ENCODE assay signal across 20 cellular contexts in genomic region chr7:36777855-36778254, GRCh38. TPM values are rescaled to one million over a fixed set of nuclear protein-coding genes. Genes with fewer than 3 reads are reported as not detected.
DNase-seq lines count a peak whose midpoint lies in the region; ATAC-seq and TF ChIP-seq lines count a peak whose summit lies in the region.
"Had no signal": no experiment of that assay in that cellular context is flagged by ENCODE, and none has a peak within 500 bp of the region (broad histone marks: within the 10 kb centered on the region; RNA-seq: fewer than 3 reads in every experiment).

No MANE protein-coding gene starts in this region.

- ATAC-seq in natural killer cell = no peak
- ATAC-seq: heart left ventricle had no signal

- no peaks in the 10 kb centered on the region for H3K27me3 ChIP-seq in CD4-positive, alpha-beta memory T cell (ENCODE audit: insufficient read depth, low read length)
- H3K27me3 ChIP-seq: adrenal gland, BE2C, brain microvascular endothelial cell, sigmoid colon had no signal

- peak overlapping the region; percentile 31 for H3K4me3 Mint-ChIP-seq in activated CD4-positive, alpha-beta T cell treated with anti-CD3 and anti-CD28 coated beads, Interleukin-2, amount 10 ng/mL, durations not matched to agents 7 days and 5 days
- H3K4me3 Mint-ChIP-seq in CD4-positive, alpha-beta memory T cell = peak overlapping the region in 6 of 8 donors; percentile 7 to 63 (median 24)
- peak overlapping the region; percentile 40 for H3K4me3 Mint-ChIP-seq in T-helper 2 cell treated with Interferon-gamma antibody and Interleukin-4, amounts not matched to agents 5 μg/mL and 100 μg/mL, for 36 hours
- H3K4me3 Mint-ChIP-seq in natural killer cell = peak overlapping the region; percentile 91
- H3K4me3 Mint-ChIP-seq: H9 had no signal

- H3K27ac Mint-ChIP-seq in activated CD4-positive, alpha-beta T cell treated with anti-CD3 and anti-CD28 coated beads, Interleukin-2, amount 10 ng/mL, durations not matched to agents 7 days and 5 days = peak overlapping the region; percentile 50
- peak overlapping the region in 5 of 7 donors; percentile 24 to 92 (median 83) for H3K27ac Mint-ChIP-seq in CD4-positive, alpha-beta memory T cell
- H3K27ac Mint-ChIP-seq in T-helper 2 cell treated with Interferon-gamma antibody and Interleukin-4, amounts not matched to agents 5 μg/mL and 100 μg/mL, for 36 hours = peak overlapping the region; percentile 70
- peak overlapping the region; percentile 94 to 96 for H3K27ac Mint-ChIP-seq in natural killer cell
- H3K27ac Mint-ChIP-seq: activated B cell treated with CpG ODN at 0.5 μM for 24 hours, H9 had no signal

- no peak for DNase-seq in activated CD4-positive, alpha-beta T cell treated with anti-CD3 and anti-CD28 coated beads, Interleukin-2, amount 10 ng/mL, durations not matched to agents 7 days and 5 days
- no peak for DNase-seq in activated CD4-positive, alpha-beta T cell treated with anti-CD3 and anti-CD28 coated beads for 48 hours
- DNase-seq in CD4-positive, alpha-beta memory T cell = no peak
- DNase-seq in T-helper 2 cell treated with Interferon-gamma antibody and Interleukin-4, amounts not matched to agents 5 μg/mL and 100 μg/mL, for 36 hours (ENCODE audit: low spot score) = no peak
- no peak for DNase-seq in natural killer cell
- no peak for DNase-seq in RPMI8226
- no peak for DNase-seq in HUDEP-2 (lab: John Stamatoyannopoulos, UW; ENCODE audit: unreplicated experiment in 76 of 76)
- DNase-seq in NCI-H345 treated with DMSO at 0.1 percent for 48 hours (lab: John Stamatoyannopoulos, UW; ENCODE audit: unreplicated experiment) = no peak
- DNase-seq: activated B cell treated with CpG ODN at 0.5 μM for 24 hours, adrenal gland, BE2C, brain microvascular endothelial cell, foreskin fibroblast, H9, heart left ventricle, NCI-H187 treated with DMSO at 0.1 percent for 48 hours, NCI-H526 treated with DMSO at 0.1 percent for 48 hours, sigmoid colon, T1000 had no signal

- H3K36me3 Mint-ChIP-seq in activated CD4-positive, alpha-beta T cell treated with anti-CD3 and anti-CD28 coated beads, Interleukin-2, amount 10 ng/mL, durations not matched to agents 7 days and 5 days (ENCODE audit: low read depth) = peaks cover 52% of the 10 kb centered on the region
- H3K36me3 Mint-ChIP-seq in CD4-positive, alpha-beta memory T cell = no peaks in the 10 kb centered on the region
- peaks cover 40% of the 10 kb centered on the region for H3K36me3 Mint-ChIP-seq in T-helper 2 cell treated with Interferon-gamma antibody and Interleukin-4, amounts not matched to agents 5 μg/mL and 100 μg/mL, for 36 hours (ENCODE audit: low read depth)
- peaks cover 5% of the 10 kb centered on the region for H3K36me3 Mint-ChIP-seq in natural killer cell

- peaks cover 86% of the 10 kb centered on the region for H3K4me1 Mint-ChIP-seq in activated CD4-positive, alpha-beta T cell treated with anti-CD3 and anti-CD28 coated beads, Interleukin-2, amount 10 ng/mL, durations not matched to agents 7 days and 5 days
- H3K4me1 Mint-ChIP-seq in CD4-positive, alpha-beta memory T cell = peaks cover 65 to 89% (median 75%) of the 10 kb centered on the region in 4 donors
- peaks cover 64% of the 10 kb centered on the region for H3K4me1 Mint-ChIP-seq in T-helper 2 cell treated with Interferon-gamma antibody and Interleukin-4, amounts not matched to agents 5 μg/mL and 100 μg/mL, for 36 hours (ENCODE audit: low read depth)
- peaks cover 84 to 90% of the 10 kb centered on the region in 2 donors for H3K4me1 Mint-ChIP-seq in natural killer cell

- CTCF ChIA-PET in activated CD4-positive, alpha-beta T cell treated with anti-CD3 and anti-CD28 coated beads, Interleukin-2, amount 10 ng/mL, durations not matched to agents 7 days and 5 days (lab: Charles Lee) = interaction anchor here (1.3 to 5.2 kb wide), 3 partner anchors 12 to 19 kb away, joined by 5 to 31 read pairs (median 5); no protein-coding TSS in a partner anchor
- CTCF ChIA-PET in CD4-positive, alpha-beta memory T cell (lab: Charles Lee; ENCODE audit: partially characterized antibody) = interaction anchor here (1.5 to 2.4 kb wide), 4 partner anchors 8 to 107 kb away, joined by 3 to 11 read pairs (median 6); no protein-coding TSS in a partner anchor

- H3K4me3 ChIP-seq in CD4-positive, alpha-beta memory T cell (ENCODE audit: low read length in 2 of 2) = no peak overlapping the region
- H3K4me3 ChIP-seq: adrenal gland, heart left ventricle, lung, sigmoid colon had no signal

- peaks cover 29% of the 10 kb centered on the region for H3K9me3 Mint-ChIP-seq in activated CD4-positive, alpha-beta T cell treated with anti-CD3 and anti-CD28 coated beads, Interleukin-2, amount 10 ng/mL, durations not matched to agents 7 days and 5 days
- H3K9me3 Mint-ChIP-seq in CD4-positive, alpha-beta memory T cell = peaks cover 0 to 4% (median 2%) of the 10 kb centered on the region in 8 donors
- peaks cover 20% of the 10 kb centered on the region for H3K9me3 Mint-ChIP-seq in T-helper 2 cell treated with Interferon-gamma antibody and Interleukin-4, amounts not matched to agents 5 μg/mL and 100 μg/mL, for 36 hours
- peaks cover 0 to 3% of the 10 kb centered on the region in 2 donors for H3K9me3 Mint-ChIP-seq in natural killer cell
- H3K9me3 Mint-ChIP-seq: H9 had no signal

- no peaks in the 10 kb centered on the region for H3K27me3 Mint-ChIP-seq in activated CD4-positive, alpha-beta T cell treated with anti-CD3 and anti-CD28 coated beads, Interleukin-2, amount 10 ng/mL, durations not matched to agents 7 days and 5 days
- no peaks in the 10 kb centered on the region for H3K27me3 Mint-ChIP-seq in CD4-positive, alpha-beta memory T cell
- no peaks in the 10 kb centered on the region for H3K27me3 Mint-ChIP-seq in T-helper 2 cell treated with Interferon-gamma antibody and Interleukin-4, amounts not matched to agents 5 μg/mL and 100 μg/mL, for 36 hours (ENCODE audit: low read depth)
- H3K27me3 Mint-ChIP-seq in natural killer cell (ENCODE audit: low read depth in 2 of 2) = no peaks in the 10 kb centered on the region

- intact Hi-C loops in CD4-positive, alpha-beta memory T cell (cut with micrococcal nuclease) = loop anchor here (1.0 to 5.0 kb wide), 4 partner anchors 13 to 99 kb away; partner anchors contain the start of gene AOAH
- intact Hi-C loops in natural killer cell (cut with micrococcal nuclease) = loop anchor here (1.0 to 5.0 kb wide), 3 partner anchors 7 to 1454 kb away; partner anchors contain the start of gene AOAH

- H3K9me3 ChIP-seq in CD4-positive, alpha-beta memory T cell (ENCODE audit: control insufficient read depth in 1 of 2, low read length in 2 of 2) = no peaks in the 10 kb centered on the region
- H3K9me3 ChIP-seq: adrenal gland, BE2C had no signal

- POLR2A ChIA-PET in activated CD4-positive, alpha-beta T cell treated with anti-CD3 and anti-CD28 coated beads, Interleukin-2, amount 10 ng/mL, durations not matched to agents 7 days and 5 days (lab: Charles Lee) = no interaction called here
- POLR2A ChIA-PET in CD4-positive, alpha-beta memory T cell (lab: Charles Lee; ENCODE audit: partially characterized antibody) = interaction anchor here (1.0 to 4.9 kb wide), 5 partner anchors 10 to 54 kb away, joined by 3 to 58 read pairs (median 5); partner anchors contain the start of gene AOAH

- peaks cover 85% of the 10 kb centered on the region for H3K4me1 ChIP-seq in CD4-positive, alpha-beta memory T cell (ENCODE audit: insufficient read depth, low read length)
- H3K4me1 ChIP-seq: adrenal gland, BE2C, sigmoid colon had no signal

- H3K36me3 ChIP-seq in CD4-positive, alpha-beta memory T cell (ENCODE audit: insufficient read depth, low read length) = no peaks in the 10 kb centered on the region
- H3K36me3 ChIP-seq: adrenal gland, BE2C, brain microvascular endothelial cell, heart left ventricle, sigmoid colon had no signal

- TF ChIP-seq CTCF in natural killer cell (IDR thresholded peaks at IDR 0.05) = no peak

- no peak overlapping the region for H3K27ac ChIP-seq in CD4-positive, alpha-beta memory T cell (ENCODE audit: low read depth, low read length)
- H3K27ac ChIP-seq: adrenal gland, brain microvascular endothelial cell, sigmoid colon had no signal

RNA-seq across cellular contexts. Expression of gene AOAH, which starts 53.6 kb away (rescaled TPM):
- total RNA-seq in activated CD4-positive, alpha-beta T cell treated with anti-CD3 and anti-CD28 coated beads, Interleukin-2, amount 10 ng/mL, durations not matched to agents 7 days and 5 days = 10 to 100 TPM; 13.3 to 14.4 TPM
- 1 to 10 TPM; 4.5 to 5.4 TPM for total RNA-seq in CD4-positive, alpha-beta memory T cell
- 1 to 10 TPM; 1.5 to 4.0 TPM for polyA plus RNA-seq in CD4-positive, alpha-beta memory T cell
- total RNA-seq in natural killer cell = 100 to 1,000 TPM; 263 to 403 (median 312) TPM

Comparison
In these comparisons a context has a peak if more than half of its experiments do, and no peak if none do; other contexts are left out.
1. H3K4me3 Mint-ChIP-seq: peak in every context shown above with its lines; median percentile 91 in natural killer cell; 40 in T-helper 2 cell treated with Interferon-gamma antibody and Interleukin-4, amounts not matched to agents 5 μg/mL and 100 μg/mL, for 36 hours; 31 in activated CD4-positive, alpha-beta T cell treated with anti-CD3 and anti-CD28 coated beads, Interleukin-2, amount 10 ng/mL, durations not matched to agents 7 days and 5 days; 24 in CD4-positive, alpha-beta memory T cell.
2. RNA of gene AOAH, which starts 53.6 kb away (total RNA-seq): 263 to 403 TPM in natural killer cell; 13.3 to 14.4 TPM in activated CD4-positive, alpha-beta T cell treated with anti-CD3 and anti-CD28 coated beads, Interleukin-2, amount 10 ng/mL, durations not matched to agents 7 days and 5 days and 4.5 to 5.4 TPM in CD4-positive, alpha-beta memory T cell; every median in the first group is over 10 times any median in the second.
3. Peak in every context shown above with its lines, with median percentiles within 50 percentile points of each other: H3K27ac Mint-ChIP-seq.